Comparison of ENCODE assay signal across 8 cellular contexts in genomic region chr19:57280165-57280912, GRCh38. TPM values are rescaled to one million over a fixed set of nuclear protein-coding genes. Genes with fewer than 3 reads are reported as not detected.
A peak's percentile ranks its signal among the peaks of the same experiment; 100 is the strongest.
DNase-seq lines count a peak whose midpoint lies in the region; ATAC-seq and TF ChIP-seq lines count a peak whose summit lies in the region.

ZNF460 (plus strand) TSS chr19:57280485; CDS start chr19:57280807, 322 bp downstream.

- ATAC-seq in GM21576 (IDR thresholded peaks at IDR 0.05; ENCODE audit: unreplicated experiment) = peak; percentile 61

- H3K9me3 ChIP-seq in mucosa of rectum (ENCODE audit: control insufficient read depth in 2 of 2, low read length in 2 of 2) = no peaks in the 10 kb centered on the region

- DNase-seq in DMS153 (lab: John Stamatoyannopoulos, UW) (peak; percentile 92), OCI-M1 (lab: John Stamatoyannopoulos, UW) (peak; percentile 99), activated T-cell treated with anti-CD3 and anti-CD28 coated beads for 4 hours (peak; percentile 94), erythroblast (lab: John Stamatoyannopoulos, UW) (peak; percentile 99)
- DNase-seq in stimulated activated CD8-positive, alpha-beta memory T cell treated with anti-CD3 and anti-CD28 coated beads, Interleukin-4, amount 100 ng/mL, for 48 hours = peak; percentile 98

- H3K27me3 Mint-ChIP-seq in IgD-negative memory B cell = no peaks in the 10 kb centered on the region

- H3K4me1 Mint-ChIP-seq in IgD-negative memory B cell = peaks cover 17 to 26% (median 23%) of the 10 kb centered on the region in 3 donors

- peaks cover 2% of the 10 kb centered on the region for H3K36me3 Mint-ChIP-seq in IgD-negative memory B cell

- H3K27ac ChIP-seq in mucosa of rectum (ENCODE audit: low read depth in 2 of 2, low read length in 2 of 2) = peak within 1 kb of the TSS; percentile 99 to 100

- no peaks in the 10 kb centered on the region for H3K9me3 Mint-ChIP-seq in IgD-negative memory B cell

- peaks cover 11 to 24% of the 10 kb centered on the region in 2 donors for H3K4me1 ChIP-seq in mucosa of rectum (ENCODE audit: control insufficient read depth in 2 of 2, insufficient read depth in 2 of 2, low read length in 2 of 2)

- H3K4me3 ChIP-seq in mucosa of rectum (ENCODE audit: low read length in 2 of 2) = peak within 1 kb of the TSS; percentile 97 to 98

- no peaks in the 10 kb centered on the region for H3K27me3 ChIP-seq in mucosa of rectum (ENCODE audit: control insufficient read depth in 2 of 2, insufficient read depth in 2 of 2, low read length in 2 of 2)

- H3K36me3 ChIP-seq in mucosa of rectum (ENCODE audit: control insufficient read depth in 2 of 2, insufficient read depth in 2 of 2, low read length in 2 of 2) = peaks cover 14 to 22% of the 10 kb centered on the region in 2 donors

- H3K9ac ChIP-seq in mucosa of rectum (ENCODE audit: low read depth in 1 of 2, low read length in 2 of 2) = peak within 1 kb of the TSS; percentile 99 to 100

- TF ChIP-seq POLR2A in erythroblast (IDR thresholded peaks at IDR 0.05; ENCODE audit: low read length) = peak; percentile 89

- no peak within 1 kb of the TSS for H3K4me3 Mint-ChIP-seq in IgD-negative memory B cell

- H3K27ac Mint-ChIP-seq in IgD-negative memory B cell = no peak within 1 kb of the TSS

RNA-seq across cellular contexts. Expression of gene ZNF460, which starts in this region (rescaled TPM):
- polyA plus RNA-seq in IgD-negative memory B cell = 10.2 TPM

Comparison
In these comparisons a context has a peak if more than half of its experiments do, and no peak if none do; other contexts are left out.
1. Peak in every context shown above with its lines: DNase-seq, ATAC-seq, H3K4me3 ChIP-seq and H3K27ac ChIP-seq.